Comparison of ENCODE assay signal across 8 cellular contexts in genomic region chr3:23202921-23203650, GRCh38. TPM values are rescaled to one million over a fixed set of nuclear protein-coding genes. Genes with fewer than 3 reads are reported as not detected.
DNase-seq lines count a peak whose midpoint lies in the region; ATAC-seq, FAIRE-seq and TF ChIP-seq lines count a peak whose summit lies in the region.

UBE2E2 (plus strand) TSS chr3:23203327.

- 0 out of 5 replicates have a peak, but pooled peaks of 1 of the 2 experiments have one; percentile 11 for TF ChIP-seq RAD21 in A549 (conservative IDR thresholded peaks at IDR 0.05 in 1 of 2, IDR thresholded peaks at IDR 0.05 in 1 of 2)

- peaks cover 6 to 8% of the 10 kb centered on the region in 2 experiments for H3K27me3 ChIP-seq in endothelial cell of umbilical vein (ENCODE audit: control insufficient read depth in 2 of 2, insufficient read depth in 2 of 2, low read length in 2 of 2)

- FAIRE-seq in A549 (lab: Jason Lieb, UNC), result no peak
- FAIRE-seq in endothelial cell of umbilical vein (lab: Jason Lieb, UNC), result no peak

- DNase-seq in A549 (ENCODE audit: low read depth in 1 of 2, low spot score in 1 of 2) (peak; percentile 69 to 84), NCI-H446 (lab: John Stamatoyannopoulos, UW) (peak; percentile 10 to 74), activated T-cell treated with anti-CD3 and anti-CD28 coated beads for 1 hour (ENCODE audit: low read depth) (peak; percentile 42), endothelial cell of umbilical vein (ENCODE audit: low read depth, low spot score) (peak; percentile 66)
- DNase-seq in stimulated activated CD8-positive, alpha-beta memory T cell treated with anti-CD3 and anti-CD28 coated beads, Interleukin-2, amount 100 ng/mL, for 48 hours (ENCODE audit: low read depth in 2 of 2), result peak; percentile 19 to 34

- no TSS peak for BruUV-seq in endothelial cell of umbilical vein (replicated peaks; lab: Mats Ljungman, UMichigan)

- H4K20me1 ChIP-seq in endothelial cell of umbilical vein (replicated peaks; ENCODE audit: control insufficient read depth, extremely low read depth, insufficient read depth, low read length), result peaks cover 3% of the 10 kb centered on the region

- intact Hi-C loops in endothelial cell of umbilical vein (cut with micrococcal nuclease), result loop anchor here (1.0 to 5.0 kb wide), 5 partner anchors 119 to 674 kb away; partner anchors contain the start of gene UBE2E1

- H3K4me2 ChIP-seq in A549 (peak within 1 kb of the TSS; percentile 94), endothelial cell of umbilical vein (ENCODE audit: insufficient read depth, low read length) (peak within 1 kb of the TSS; percentile 88)

- H3K27ac ChIP-seq in A549 (peak within 1 kb of the TSS; percentile 89 to 98), endothelial cell of umbilical vein (ENCODE audit: insufficient read depth, low read depth, low read length) (peak within 1 kb of the TSS; percentile 58), mesodermal cell (ENCODE audit: low read depth, low read length, severe bottlenecking) (peak within 1 kb of the TSS; percentile 53)

- H3K9ac ChIP-seq in endothelial cell of umbilical vein (replicated peaks; ENCODE audit: extremely low read depth, insufficient read depth, low read length), result peak within 1 kb of the TSS; percentile 88

- peak; percentile 82 to 84 for ATAC-seq in A549
- peak; percentile 70 for ATAC-seq in HG03025 (IDR thresholded peaks at IDR 0.05; ENCODE audit: low FRiP score, unreplicated experiment)

- peak within 1 kb of the TSS; percentile 96 for H2AFZ ChIP-seq in endothelial cell of umbilical vein (ENCODE audit: low read depth, low read length)

- H3K4me1 ChIP-seq in A549, result peaks cover 18% of the 10 kb centered on the region
- H3K4me1 ChIP-seq in endothelial cell of umbilical vein (ENCODE audit: control insufficient read depth, extremely low read depth, insufficient read depth, low read length), result peaks cover 5% of the 10 kb centered on the region
- no peaks in the 10 kb centered on the region for H3K4me1 ChIP-seq in mesodermal cell (ENCODE audit: control insufficient read depth, insufficient read depth, low read length, poor library complexity, severe bottlenecking)

- H3K4me3 ChIP-seq in A549, result peak within 1 kb of the TSS; percentile 86
- peak within 1 kb of the TSS; percentile 94 to 97 (median 95) for H3K4me3 ChIP-seq in endothelial cell of umbilical vein (replicated peaks in 1 of 3; ENCODE audit: insufficient read depth in 1 of 3, low read depth in 1 of 3, low read length in 3 of 3)
- H3K4me3 ChIP-seq in mesodermal cell (ENCODE audit: extremely low read depth, insufficient read depth, low read length, poor library complexity, severe bottlenecking), result peak within 1 kb of the TSS; percentile 81

- POLR2A ChIA-PET in A549 (lab: Yijun Ruan, JAX) (interaction anchor here (0.5 to 1.0 kb wide), 2 partner anchors 465 to 474 kb away, joined by 3 read pairs; no protein-coding TSS in a partner anchor), endothelial cell of umbilical vein (lab: Charles Lee) (no interaction called here)

- TF ChIP-seq POLR2A in A549 (IDR thresholded peaks at IDR 0.05; ENCODE audit: low read length), result peak; percentile 46
- peak; percentile 37 for TF ChIP-seq POLR2A in GM18526 (IDR thresholded peaks at IDR 0.05; ENCODE audit: extremely low read depth, insufficient read length)
- TF ChIP-seq POLR2A in endothelial cell of umbilical vein (IDR thresholded peaks at IDR 0.05; ENCODE audit: low read depth, low read length), result no peak

- WGBS in A549 (ENCODE audit: missing lambda C conversion rate), result 1% methylated on average over 35 of the region's 99 CpGs
- 0 to 1% methylated on average over 41 to 49 of the region's 99 CpGs for WGBS in mesodermal cell (ENCODE audit: insufficient coverage in 2 of 2), 2 experiments

- dilution Hi-C loops in endothelial cell of umbilical vein (cut with MboI; ENCODE audit: extremely low pct_ligation_motif_present, low sequenced_read_pairs), result no loop called here

- TF ChIP-seq EP300 in A549 (IDR thresholded peaks at IDR 0.05), result no peak

- peaks cover 26% of the 10 kb centered on the region for H3K79me2 ChIP-seq in endothelial cell of umbilical vein (ENCODE audit: control insufficient read depth, insufficient read depth, low read length)

- TF ChIP-seq CTCF in A549 (IDR thresholded peaks at IDR 0.05), result no peak
- no peak for TF ChIP-seq CTCF in endothelial cell of umbilical vein (IDR thresholded peaks at IDR 0.05; ENCODE audit: extremely low read depth in 1 of 2, insufficient read depth in 1 of 2, low read depth in 1 of 2, low read length in 2 of 2)

- no peaks in the 10 kb centered on the region for H3K9me3 ChIP-seq in A549
- H3K9me3 ChIP-seq in endothelial cell of umbilical vein (replicated peaks; ENCODE audit: control insufficient read depth, insufficient read depth, low read length), result no peaks in the 10 kb centered on the region
- H3K9me3 ChIP-seq in mesodermal cell (ENCODE audit: control insufficient read depth, low read length), result no peaks in the 10 kb centered on the region

- no peaks in the 10 kb centered on the region for H3K9me1 ChIP-seq in endothelial cell of umbilical vein (replicated peaks; ENCODE audit: control insufficient read depth, extremely low read depth, insufficient read depth, low read length)

- H3K36me3 ChIP-seq in endothelial cell of umbilical vein (ENCODE audit: control insufficient read depth in 2 of 2, extremely low read depth in 1 of 2, insufficient read depth in 2 of 2, low read length in 2 of 2) (no peaks in the 10 kb centered on the region), mesodermal cell (ENCODE audit: control insufficient read depth, insufficient read depth, low read length) (no peaks in the 10 kb centered on the region)

- CTCF ChIA-PET in A549 (lab: Yijun Ruan, JAX), result no interaction called here
- CTCF ChIA-PET in endothelial cell of umbilical vein (lab: Charles Lee), result no interaction called here

TF ChIP-seq in A549, 52 proteins besides CTCF, POLR2A, EP300 and RAD21 (continues in another document):
- TF ChIP-seq GATA3 (IDR thresholded peaks at IDR 0.05; ENCODE audit: borderline replicate concordance) (peak; percentile 7; the same call in 1 of the 2 replicates), ZFP36 (IDR thresholded peaks at IDR 0.05; ENCODE audit: borderline replicate concordance, partially characterized antibody) (no peak), MAFK (IDR thresholded peaks at IDR 0.05; ENCODE audit: partially characterized antibody) (no peak), SMC3 (IDR thresholded peaks at IDR 0.05) (0 out of 3 replicates have a peak, but pooled peaks have one; percentile 18), BCL3 (IDR thresholded peaks at IDR 0.05) (0 out of 3 replicates have a peak, but pooled peaks have one; percentile 28), HOXB5 (CRISPR knock-in tag; IDR thresholded peaks at IDR 0.05) (peak; percentile 70; the same call in 1 of the 2 replicates), CHD2 (IDR thresholded peaks at IDR 0.05; ENCODE audit: low read length, partially characterized antibody) (peak; percentile 50), CBX8 (IDR thresholded peaks at IDR 0.05) (no peak)

TF ChIP-seq in endothelial cell of umbilical vein, 7 proteins besides CTCF, POLR2A, EP300 and RAD21:
- TF ChIP-seq, protein P1, sequence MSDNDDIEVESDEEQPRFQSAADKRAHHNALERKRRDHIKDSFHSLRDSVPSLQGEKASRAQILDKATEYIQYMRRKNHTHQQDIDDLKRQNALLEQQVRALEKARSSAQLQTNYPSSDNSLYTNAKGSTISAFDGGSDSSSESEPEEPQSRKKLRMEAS (IDR thresholded peaks at IDR 0.05; ENCODE audit: insufficient read depth, insufficient read length), result no peak
- TF ChIP-seq EZH2 (IDR thresholded peaks at IDR 0.05; ENCODE audit: borderline replicate concordance, low read depth, low read length, severe bottlenecking), result no peak
- no peak for TF ChIP-seq GATA2 (IDR thresholded peaks at IDR 0.05; ENCODE audit: insufficient read depth, insufficient read length, low read depth, low read length)
- TF ChIP-seq JUN (IDR thresholded peaks at IDR 0.05; ENCODE audit: borderline replicate concordance, insufficient read depth, insufficient read length, low read depth), result no peak
- TF ChIP-seq POLR2AphosphoS5 (IDR thresholded peaks at IDR 0.05; ENCODE audit: insufficient read depth, low read depth, low read length), result peak; percentile 34
- no peak for TF ChIP-seq FOS (IDR thresholded peaks at IDR 0.05; ENCODE audit: borderline replicate concordance, insufficient read depth, low read length)
- peak; percentile 14 for TF ChIP-seq MYC (IDR thresholded peaks at IDR 0.05; ENCODE audit: low read depth, low read length)

RNA-seq across cellular contexts. Expression of gene UBE2E2, which starts in this region (rescaled TPM):
- polyA plus RNA-seq in A549 (2011; rRNA removed) (42.3 and 56.1 TPM in 2 replicates), A549 (2017; fragmentation: RNase III; extraction: RNeasy Plus Mini Kit Qiagen cat#74134 plus additional on column Dnase treatment) (28.3 to 30.0 TPM (median 29.9 TPM) in 3 replicates), endothelial cell of umbilical vein (32.1 and 37.0 TPM in 2 replicates)
- 37.5 and 39.3 TPM in 2 replicates for polyA plus RNA-seq in A549 (2012; cell fraction: cytosol; rRNA removed)
- 16.2 TPM in 2 replicates for polyA plus RNA-seq in A549 (2012; cell fraction: nucleus; rRNA removed)
- 18.1 and 23.0 TPM in 2 replicates for polyA minus RNA-seq in A549 (2011; rRNA and poly(A)+ RNA removed)
- 32.8 and 45.4 TPM in 2 replicates for total RNA-seq in endothelial cell of umbilical vein
- 26.5 and 27.0 TPM in 2 replicates for polyA plus RNA-seq in endothelial cell of umbilical vein (2011; cell fraction: cytosol; rRNA removed)
- 12.2 TPM in 2 replicates for polyA plus RNA-seq in endothelial cell of umbilical vein (2011; cell fraction: nucleus; rRNA removed)
- polyA plus RNA-seq in endothelial cell of umbilical vein (2012), result 36.8 and 39.0 TPM in 2 replicates
- polyA minus RNA-seq in endothelial cell of umbilical vein, result 13.0 and 14.5 TPM in 2 replicates
- 14.2 TPM for polyA minus RNA-seq in endothelial cell of umbilical vein (2011; cell fraction: cytosol; rRNA and poly(A)+ RNA removed)
- 28.0 and 32.0 TPM in 2 replicates for polyA minus RNA-seq in endothelial cell of umbilical vein (2011; cell fraction: nucleus; rRNA and poly(A)+ RNA removed)
- polyA plus RNA-seq in mesodermal cell (2013, experiment 1 of 2), result 50.0 TPM
- 46.7 TPM for polyA plus RNA-seq in mesodermal cell (2013, experiment 2 of 2)

Comparison
In these comparisons a context has a peak if more than half of its experiments do, and no peak if none do; other contexts are left out.
1. Peak in every context shown above with its lines: DNase-seq, ATAC-seq, H3K4me3 ChIP-seq and H3K27ac ChIP-seq.
2. DNase-seq: peak in every context shown above with its lines; median percentile 76 in A549; 66 in endothelial cell of umbilical vein; 42 in NCI-H446; 42 in activated T-cell treated with anti-CD3 and anti-CD28 coated beads for 1 hour; 26 in stimulated activated CD8-positive, alpha-beta memory T cell treated with anti-CD3 and anti-CD28 coated beads, Interleukin-2, amount 100 ng/mL, for 48 hours.